In the genomic region with DNA sequence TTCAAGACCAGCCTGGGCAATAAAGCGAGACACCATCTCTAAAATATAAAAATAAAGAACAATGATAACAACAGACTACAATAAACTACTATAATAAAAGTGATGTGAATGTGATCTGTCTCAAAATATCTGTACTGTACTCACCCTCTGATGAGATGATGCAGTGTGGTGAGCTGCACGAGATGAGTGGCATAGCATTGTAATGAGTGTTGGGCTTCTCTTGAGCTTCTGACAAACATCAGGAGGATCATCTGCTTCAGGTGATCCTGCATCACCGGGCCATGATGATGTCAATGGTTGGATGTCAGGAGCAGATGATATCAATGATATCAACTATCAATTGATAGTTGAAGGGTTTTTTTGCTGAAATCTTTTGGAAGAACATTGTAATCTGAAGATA, we compare ENCODE assay signal across 26 cellular contexts.
"Had no signal": no experiment of that assay in that cellular context is flagged by ENCODE, and none has a peak within 500 bp of the region (broad histone marks: within the 10 kb centered on the region; RNA-seq: fewer than 3 reads in every experiment).

No MANE protein-coding gene starts in this region.

- DNase-seq: activated CD4-positive, alpha-beta T cell treated with anti-CD3 and anti-CD28 coated beads for 4 hours; activated CD4-positive, alpha-beta T cell treated with anti-CD3 and anti-CD28 coated beads, Interleukin-2, amount 50 U/mL, for 48 hours; activated CD4-positive, CD25-positive, alpha-beta regulatory T cell; activated CD8-positive, alpha-beta memory T cell treated with anti-CD3 and anti-CD28 coated beads, Interleukin-2, amount 50 U/mL, for 48 hours; activated naive CD4-positive, alpha-beta T cell; activated naive CD8-positive, alpha-beta T cell treated with anti-CD3 and anti-CD28 coated beads for 36 hours; activated T-cell treated with anti-CD3 and anti-CD28 coated beads, Interleukin-2, amount 50 U/mL, for 4 hours; adrenal gland; cerebellar nuclear complex; dorsolateral prefrontal cortex; effector memory CD4-positive, alpha-beta T cell; erythroblast; foreskin melanocyte; heart right ventricle; kidney glomerular epithelial cell; left ventricle myocardium inferior; naive B cell; nephron progenitor cell; ovary; right lobe of liver; stimulated activated CD4-positive, alpha-beta T cell treated with anti-CD3 and anti-CD28 coated beads, Interleukin-1b, Interleukin-23, amount 100 ng/mL, for 48 hours; stimulated activated naive CD4-positive, alpha-beta T cell treated with Interleukin-2 at 50 U/mL for 16 hours; T-helper 1 cell had no signal

- H3K36me3 Mint-ChIP-seq: activated naive CD8-positive, alpha-beta T cell treated with anti-CD3 and anti-CD28 coated beads for 36 hours; brain; naive B cell had no signal

- H3K4me3 Mint-ChIP-seq: activated naive CD8-positive, alpha-beta T cell treated with anti-CD3 and anti-CD28 coated beads for 36 hours; activated T-cell treated with anti-CD3 and anti-CD28 coated beads, Interleukin-2, amount 50 U/mL, for 4 hours; brain; naive B cell; nephron progenitor cell; T-helper 2 cell treated with Interferon-gamma antibody and Interleukin-4, amounts not matched to agents 5 μg/mL and 100 μg/mL, for 36 hours had no signal

- H3K4me1 Mint-ChIP-seq: activated naive CD8-positive, alpha-beta T cell treated with anti-CD3 and anti-CD28 coated beads for 36 hours; naive B cell had no signal

- H3K9me3 Mint-ChIP-seq: activated naive CD8-positive, alpha-beta T cell treated with anti-CD3 and anti-CD28 coated beads for 36 hours; activated T-cell treated with anti-CD3 and anti-CD28 coated beads, Interleukin-2, amount 50 U/mL, for 4 hours; naive B cell; T-helper 2 cell treated with Interferon-gamma antibody and Interleukin-4, amounts not matched to agents 5 μg/mL and 100 μg/mL, for 36 hours had no signal

- ATAC-seq: activated T-cell treated with anti-CD3 and anti-CD28 coated beads, Interleukin-2, amount 50 U/mL, for 4 hours; heart right ventricle; right lobe of liver had no signal

- H3K27ac Mint-ChIP-seq: activated naive CD8-positive, alpha-beta T cell treated with anti-CD3 and anti-CD28 coated beads for 36 hours; brain; naive B cell; nephron progenitor cell; progenitor cell of endocrine pancreas; T-helper 2 cell treated with Interferon-gamma antibody and Interleukin-4, amounts not matched to agents 5 μg/mL and 100 μg/mL, for 36 hours had no signal

- H3K27me3 Mint-ChIP-seq: activated naive CD8-positive, alpha-beta T cell treated with anti-CD3 and anti-CD28 coated beads for 36 hours had no signal
